14 cellular contexts compared by ENCODE assay signal in the genomic region with DNA sequence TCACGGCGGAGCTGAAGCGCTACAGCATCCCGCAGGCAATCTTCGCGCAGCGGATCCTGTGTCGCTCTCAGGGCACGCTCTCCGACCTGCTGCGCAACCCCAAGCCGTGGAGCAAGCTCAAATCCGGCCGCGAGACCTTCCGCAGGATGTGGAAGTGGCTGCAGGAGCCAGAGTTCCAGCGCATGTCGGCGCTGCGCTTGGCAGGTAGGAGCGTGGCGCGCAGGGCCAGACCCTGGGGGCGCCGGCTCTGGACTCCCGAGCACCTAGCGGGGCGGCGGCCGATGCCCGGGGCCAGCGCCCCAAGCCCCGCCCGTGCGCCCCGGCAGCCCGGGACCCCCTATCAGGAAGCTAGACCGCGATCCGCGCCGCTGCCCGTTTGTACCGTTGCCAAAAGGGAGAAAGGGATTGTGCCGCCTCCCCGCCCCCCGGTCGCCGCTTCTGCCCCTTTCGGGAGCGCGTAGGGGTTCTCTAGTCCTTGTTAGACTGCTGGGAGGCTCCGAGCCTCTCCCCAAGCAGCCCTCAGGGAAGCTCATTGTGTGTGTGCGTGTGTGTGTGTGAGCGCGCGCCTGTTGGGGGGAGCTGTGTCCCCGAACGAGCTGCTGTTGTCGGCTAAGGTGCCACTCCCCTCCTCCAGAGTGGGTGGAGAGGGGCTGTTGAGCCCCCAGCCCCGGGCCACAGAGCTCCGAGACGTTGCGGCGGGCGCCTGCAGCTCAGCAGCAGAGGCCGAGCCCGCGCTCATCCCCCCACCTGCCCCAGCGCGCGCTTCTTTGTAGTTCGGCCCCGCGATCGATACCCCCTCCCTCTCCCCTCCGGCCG. TPM values are rescaled to one million over a fixed set of nuclear protein-coding genes. Genes with fewer than 3 reads are reported as not detected.
A peak's percentile ranks its signal among the peaks of the same experiment; 100 is the strongest.
DNase-seq lines count a peak whose midpoint lies in the region; ATAC-seq and TF ChIP-seq lines count a peak whose summit lies in the region.
"Had no signal": no experiment of that assay in that cellular context is flagged by ENCODE, and none has a peak within 500 bp of the region (broad histone marks: within the 10 kb centered on the region; RNA-seq: fewer than 3 reads in every experiment).

No MANE protein-coding gene starts in this region.

- peak; percentile 37 for DNase-seq in COLO668 (lab: John Stamatoyannopoulos, UW; ENCODE audit: unreplicated experiment)
- DNase-seq in HL-60 (ENCODE audit: low read depth in 1 of 2, low spot score in 1 of 2), result peak; percentile 30 to 69
- peak; percentile 60 for DNase-seq in activated CD8-positive, alpha-beta T cell treated with anti-CD3 and anti-CD28 coated beads, Interleukin-2, amount 10 ng/mL, durations not matched to agents 7 days and 5 days
- DNase-seq in mesenchymal stem cell, result peak; percentile 30
- DNase-seq in NCI-H446 treated with DMSO at 0.1 percent for 48 hours (lab: John Stamatoyannopoulos, UW), result no peak
- no peak for DNase-seq in esophagus muscularis mucosa (ENCODE audit: extremely low spot score)
- no peak for DNase-seq in NCI-H1092 (lab: John Stamatoyannopoulos, UW)
- DNase-seq in SKM-1 (lab: John Stamatoyannopoulos, UW; ENCODE audit: unreplicated experiment), result no peak
- DNase-seq: CD8-positive, alpha-beta memory T cell; H9; NCI-H2029 treated with DMSO at 0.1 percent for 48 hours had no signal

- H2BK120ac ChIP-seq in mesenchymal stem cell (ENCODE audit: low read depth, low read length), result no peak overlapping the region

- no peak for TF ChIP-seq CTCF in HL-60 (IDR thresholded peaks at IDR 0.05; ENCODE audit: insufficient read depth, low read length)
- TF ChIP-seq CTCF in esophagus muscularis mucosa (IDR thresholded peaks at IDR 0.05), result no peak

- H4K8ac ChIP-seq in mesenchymal stem cell (ENCODE audit: low read length), result no peak overlapping the region

- no peak overlapping the region for H3K18ac ChIP-seq in mesenchymal stem cell (ENCODE audit: low read depth in 1 of 2, low read length in 2 of 2)

- H3K23ac ChIP-seq in mesenchymal stem cell (ENCODE audit: low read length in 2 of 2), result no peak overlapping the region

- intact Hi-C loops in esophagus muscularis mucosa (cut with DNase I), result no loop called here

- H2BK5ac ChIP-seq in mesenchymal stem cell (ENCODE audit: low read depth, low read length, poor library complexity, severe bottlenecking), result no peak overlapping the region

- no peak for TF ChIP-seq EP300 in esophagus muscularis mucosa (IDR thresholded peaks at IDR 0.05)

- H3K4me3 ChIP-seq in HL-60 (replicated peaks; ENCODE audit: insufficient read depth, low read length) (no peak overlapping the region), mesenchymal stem cell (ENCODE audit: insufficient read depth in 1 of 2, low read depth in 1 of 2, low read length in 2 of 2) (no peak overlapping the region), esophagus muscularis mucosa (no peak overlapping the region)
- H3K4me3 ChIP-seq: prostate gland had no signal

- H2AFZ ChIP-seq in mesenchymal stem cell (ENCODE audit: low read depth, low read length), result no peak overlapping the region

- no peak overlapping the region for H3K4me3 Mint-ChIP-seq in activated CD8-positive, alpha-beta T cell treated with anti-CD3 and anti-CD28 coated beads, Interleukin-2, amount 10 ng/mL, durations not matched to agents 7 days and 5 days

- no peak overlapping the region for H3K4me2 ChIP-seq in mesenchymal stem cell (ENCODE audit: low read length, poor library complexity, severe bottlenecking)

- no peak overlapping the region for H2AK5ac ChIP-seq in mesenchymal stem cell (ENCODE audit: low read length, severe bottlenecking)

- POLR2A ChIA-PET in activated CD8-positive, alpha-beta T cell treated with anti-CD3 and anti-CD28 coated beads, Interleukin-2, amount 10 ng/mL, durations not matched to agents 7 days and 5 days (lab: Charles Lee), result no interaction called here

- no peak for TF ChIP-seq POLR2A in esophagus muscularis mucosa (IDR thresholded peaks at IDR 0.05; ENCODE audit: low read depth)

- H2BK12ac ChIP-seq in mesenchymal stem cell (ENCODE audit: low read length in 2 of 2), result no peak overlapping the region

- 3% methylated on average over 70 of the region's 78 CpGs for WGBS in mesenchymal stem cell
- WGBS in esophagus muscularis mucosa, result 8% methylated on average over 2 of the region's 78 CpGs

- no peak overlapping the region for H3K4ac ChIP-seq in mesenchymal stem cell (ENCODE audit: low read depth in 1 of 2, low read length in 2 of 2)

- H3K36me3 Mint-ChIP-seq in activated CD8-positive, alpha-beta T cell treated with anti-CD3 and anti-CD28 coated beads, Interleukin-2, amount 10 ng/mL, durations not matched to agents 7 days and 5 days (ENCODE audit: low read depth), result peaks cover 2% of the 10 kb centered on the region
- H3K36me3 Mint-ChIP-seq: CD8-positive, alpha-beta memory T cell had no signal

- H3K27ac Mint-ChIP-seq in activated CD8-positive, alpha-beta T cell treated with anti-CD3 and anti-CD28 coated beads, Interleukin-2, amount 10 ng/mL, durations not matched to agents 7 days and 5 days, result peak overlapping the region; percentile 77
- H3K27ac Mint-ChIP-seq: H9 had no signal

- H4K91ac ChIP-seq in mesenchymal stem cell (ENCODE audit: low read length), result no peak overlapping the region

- H3K27me3 Mint-ChIP-seq in activated CD8-positive, alpha-beta T cell treated with anti-CD3 and anti-CD28 coated beads, Interleukin-2, amount 10 ng/mL, durations not matched to agents 7 days and 5 days (ENCODE audit: low read depth), result peaks cover 64% of the 10 kb centered on the region

- H3K27ac ChIP-seq in HL-60 (replicated peaks) (no peak overlapping the region), mesenchymal stem cell (ENCODE audit: low read length, poor library complexity, severe bottlenecking) (no peak overlapping the region), esophagus muscularis mucosa (replicated peaks in 1 of 4) (no peak overlapping the region)
- H3K27ac ChIP-seq: prostate gland had no signal

- CTCF ChIA-PET in activated CD8-positive, alpha-beta T cell treated with anti-CD3 and anti-CD28 coated beads, Interleukin-2, amount 10 ng/mL, durations not matched to agents 7 days and 5 days (lab: Charles Lee), result no interaction called here

- no peak overlapping the region for H2BK15ac ChIP-seq in mesenchymal stem cell (ENCODE audit: low read depth, poor library complexity, severe bottlenecking)

- peaks cover 10% of the 10 kb centered on the region for H3K4me1 Mint-ChIP-seq in activated CD8-positive, alpha-beta T cell treated with anti-CD3 and anti-CD28 coated beads, Interleukin-2, amount 10 ng/mL, durations not matched to agents 7 days and 5 days (ENCODE audit: low read depth)

- no peak overlapping the region for H3K14ac ChIP-seq in mesenchymal stem cell (ENCODE audit: low read length in 2 of 2)

- peaks cover 17% of the 10 kb centered on the region for H3K4me1 ChIP-seq in mesenchymal stem cell (ENCODE audit: control insufficient read depth, insufficient read depth, low read depth, low read length)
- peaks cover 2 to 60% (median 32%) of the 10 kb centered on the region in 4 donors for H3K4me1 ChIP-seq in esophagus muscularis mucosa
- H3K4me1 ChIP-seq: prostate gland had no signal

- H3K36me3 ChIP-seq in mesenchymal stem cell (ENCODE audit: control insufficient read depth in 1 of 2, insufficient read depth in 2 of 2, low read depth in 1 of 2, low read length in 2 of 2), result peaks cover 0 to 3% of the 10 kb centered on the region in 2 experiments
- no peaks in the 10 kb centered on the region for H3K36me3 ChIP-seq in esophagus muscularis mucosa
- H3K36me3 ChIP-seq: prostate gland had no signal

- H3K79me1 ChIP-seq in mesenchymal stem cell (replicated peaks; ENCODE audit: low read length, poor library complexity, severe bottlenecking), result no peaks in the 10 kb centered on the region

- no peaks in the 10 kb centered on the region for H3K9me3 ChIP-seq in mesenchymal stem cell (ENCODE audit: control insufficient read depth, low read length)
- no peaks in the 10 kb centered on the region for H3K9me3 ChIP-seq in esophagus muscularis mucosa
- H3K9me3 ChIP-seq: prostate gland had no signal

- peaks cover 76% of the 10 kb centered on the region for H3K27me3 ChIP-seq in HL-60 (ENCODE audit: insufficient read depth, poor library complexity, severe bottlenecking)
- peaks cover 84 to 85% of the 10 kb centered on the region in 2 experiments for H3K27me3 ChIP-seq in mesenchymal stem cell (ENCODE audit: control insufficient read depth in 1 of 2, insufficient read depth in 1 of 2, low read length in 2 of 2)
- peaks cover 2 to 92% (median 78%) of the 10 kb centered on the region in 4 donors for H3K27me3 ChIP-seq in esophagus muscularis mucosa

- peak; percentile 17 for ATAC-seq in activated CD8-positive, alpha-beta T cell treated with anti-CD3 and anti-CD28 coated beads, Interleukin-2, amount 10 ng/mL, durations not matched to agents 7 days and 5 days

- no peaks in the 10 kb centered on the region for H3K9me3 Mint-ChIP-seq in activated CD8-positive, alpha-beta T cell treated with anti-CD3 and anti-CD28 coated beads, Interleukin-2, amount 10 ng/mL, durations not matched to agents 7 days and 5 days (ENCODE audit: insufficient read depth)
- H3K9me3 Mint-ChIP-seq: CD8-positive, alpha-beta memory T cell had no signal

- no peak overlapping the region for H3K9ac ChIP-seq in mesenchymal stem cell (ENCODE audit: low read length)

RNA-seq across cellular contexts. Expression of a gene that starts 1.6 kb away (rescaled TPM):
- total RNA-seq in activated CD8-positive, alpha-beta T cell treated with anti-CD3 and anti-CD28 coated beads, Interleukin-2, amount 10 ng/mL, durations not matched to agents 7 days and 5 days, result not detected
- polyA plus RNA-seq in mesenchymal stem cell (2013, experiment 1 of 2), result not detected
- not detected for polyA plus RNA-seq in mesenchymal stem cell (2013, experiment 2 of 2)
- total RNA-seq in esophagus muscularis mucosa, result not detected
- total RNA-seq: CD8-positive, alpha-beta memory T cell; lung microvascular endothelial cell; prostate gland; T-helper 2 cell treated with Interferon-gamma antibody and Interleukin-4, amounts not matched to agents 100 ng/mL and 5 ng/mL, for 36 hours had no signal
- polyA plus RNA-seq: CD8-positive, alpha-beta memory T cell had no signal

RNA-seq across cellular contexts. Expression of a gene that starts 57.2 kb away (rescaled TPM):
- total RNA-seq in activated CD8-positive, alpha-beta T cell treated with anti-CD3 and anti-CD28 coated beads, Interleukin-2, amount 10 ng/mL, durations not matched to agents 7 days and 5 days, result 10 to 100 TPM; 20.2 to 27.8 TPM
- 3.5 TPM for polyA plus RNA-seq in mesenchymal stem cell (2013, experiment 1 of 2)
- 3.2 TPM for polyA plus RNA-seq in mesenchymal stem cell (2013, experiment 2 of 2)
- under 1 TPM; 0.19 to 0.92 (median 0.66) TPM for total RNA-seq in esophagus muscularis mucosa

Comparison
In these comparisons a context has a peak if more than half of its experiments do, and no peak if none do; other contexts are left out.
1. DNase-seq: peak in COLO668 (single experiment), HL-60 (2 of 2), activated CD8-positive, alpha-beta T cell treated with anti-CD3 and anti-CD28 coated beads, Interleukin-2, amount 10 ng/mL, durations not matched to agents 7 days and 5 days (single experiment) and mesenchymal stem cell (single experiment); none in NCI-H446 treated with DMSO at 0.1 percent for 48 hours (single experiment), esophagus muscularis mucosa (single experiment), NCI-H1092 (single experiment) and SKM-1 (single experiment).
2. RNA of a gene that starts 57.2 kb away (total RNA-seq): 20.2 to 27.8 TPM in activated CD8-positive, alpha-beta T cell treated with anti-CD3 and anti-CD28 coated beads, Interleukin-2, amount 10 ng/mL, durations not matched to agents 7 days and 5 days; 0.19 to 0.92 TPM in esophagus muscularis mucosa; every median in the first group is over 10 times any median in the second.